26 cellular contexts compared by ENCODE assay signal in genomic region chr10:69007260-69007659, GRCh38. TPM values are rescaled to one million over a fixed set of nuclear protein-coding genes. Genes with fewer than 3 reads are reported as not detected.
A peak's percentile ranks its signal among the peaks of the same experiment; 100 is the strongest.
DNase-seq lines count a peak whose midpoint lies in the region; TF ChIP-seq lines count a peak whose summit lies in the region.
"Had no signal": no experiment of that assay in that cellular context is flagged by ENCODE, and none has a peak within 500 bp of the region (broad histone marks: within the 10 kb centered on the region; RNA-seq: fewer than 3 reads in every experiment).

No MANE protein-coding gene starts in this region.

- H3K4me3 Mint-ChIP-seq in chondrocyte (ENCODE audit: unreplicated experiment) (no peak overlapping the region), CD14-positive monocyte (no peak overlapping the region)
- H3K4me3 Mint-ChIP-seq: CD8-positive, alpha-beta T cell; natural killer cell; T-helper 2 cell treated with Interferon-gamma antibody and Interleukin-4, amounts not matched to agents 5 μg/mL and 100 μg/mL, for 36 hours had no signal

- H3K36me3 Mint-ChIP-seq in chondrocyte (ENCODE audit: low read depth) (peaks cover 8% of the 10 kb centered on the region), CD14-positive monocyte (peaks cover 8 to 19% of the 10 kb centered on the region in 2 donors)
- H3K36me3 Mint-ChIP-seq: natural killer cell had no signal

- no peaks in the 10 kb centered on the region for H3K27me3 Mint-ChIP-seq in chondrocyte (ENCODE audit: low read depth)
- no peaks in the 10 kb centered on the region for H3K27me3 Mint-ChIP-seq in CD14-positive monocyte (ENCODE audit: low read depth in 3 of 3)

- H3K9me3 Mint-ChIP-seq in chondrocyte (ENCODE audit: low read depth) (no peaks in the 10 kb centered on the region), CD14-positive monocyte (no peaks in the 10 kb centered on the region)
- H3K9me3 Mint-ChIP-seq: CD8-positive, alpha-beta T cell; natural killer cell; T-helper 2 cell treated with Interferon-gamma antibody and Interleukin-4, amounts not matched to agents 5 μg/mL and 100 μg/mL, for 36 hours had no signal

- H3K27me3 ChIP-seq in GM06990 (replicated peaks; ENCODE audit: control insufficient read depth, insufficient read depth, low read length) = no peaks in the 10 kb centered on the region
- no peaks in the 10 kb centered on the region for H3K27me3 ChIP-seq in ascending aorta
- H3K27me3 ChIP-seq: esophagus muscularis mucosa had no signal

- TF ChIP-seq CTCF in GM06990 (IDR thresholded peaks at IDR 0.05; ENCODE audit: insufficient read depth, low read length, poor library complexity, severe bottlenecking) (peak; percentile 30), GM13977 (IDR thresholded peaks at IDR 0.05; ENCODE audit: extremely low read depth, insufficient read depth, missing control alignments) (peak; percentile 24), chondrocyte (IDR thresholded peaks at IDR 0.05) (peak; percentile 7), CD14-positive monocyte (IDR thresholded peaks at IDR 0.05) (no peak), ascending aorta (IDR thresholded peaks at IDR 0.05) (no peak)

- intact Hi-C loops in CD14-positive monocyte (cut with micrococcal nuclease) (loop anchor here in 1 of 2 donors (5.0 kb wide), 1 partner anchor 85 kb away; no protein-coding TSS in a partner anchor), ascending aorta (cut with DNase I) (no loop called here)

- H3K4me3 ChIP-seq in GM06990 (replicated peaks; ENCODE audit: low read depth, low read length) = no peak overlapping the region
- no peak overlapping the region for H3K4me3 ChIP-seq in ascending aorta
- H3K4me3 ChIP-seq: esophagus muscularis mucosa had no signal

- H3K9me3 ChIP-seq in ascending aorta = no peaks in the 10 kb centered on the region
- H3K9me3 ChIP-seq: esophagus muscularis mucosa had no signal

- in situ Hi-C loops in GM13977 (cut with MboI; ENCODE audit: low pct_unique_long_range_greater_than_20kb, low sequenced_read_pairs, unreplicated experiment) = loop anchor here (5.0 to 25.0 kb wide), 2 partner anchors 85 to 205 kb away; partner anchors contain the start of gene HKDC1

- H3K36me3 ChIP-seq in GM06990 (ENCODE audit: control insufficient read depth, insufficient read depth, low read length) = no peaks in the 10 kb centered on the region; the same call in 1 of the 2 replicates
- H3K36me3 ChIP-seq in ascending aorta = peaks cover 17 to 53% of the 10 kb centered on the region in 2 donors

- DNase-seq in GM06990 (ENCODE audit: extremely low read depth, insufficient read length) (no peak), GM13977 (ENCODE audit: low spot score) (no peak), NOMO-1 treated with DMSO at 0.1 percent for 48 hours (lab: John Stamatoyannopoulos, UW; ENCODE audit: unreplicated experiment) (peak; percentile 58), chondrocyte (ENCODE audit: low spot score) (no peak), CD14-positive monocyte (ENCODE audit: low spot score) (no peak), ascending aorta (ENCODE audit: low spot score in 2 of 2) (no peak), NCI-H1417 treated with DMSO at 0.1 percent for 48 hours (lab: John Stamatoyannopoulos, UW) (no peak), AG08396 (ENCODE audit: low spot score) (no peak)
- DNase-seq: activated CD4-positive, alpha-beta T cell treated with anti-CD3 and anti-CD28 coated beads, Interleukin-2, amount 50 U/mL, for 1 hour; activated effector memory CD4-positive, alpha-beta T cell treated with Interleukin-2 at 50 U/mL for 16 hours; CD8-positive, alpha-beta T cell; DMS 273 treated with DMSO at 0.1 percent for 48 hours; effector CD8-positive, alpha-beta T cell; KBM-7; left ventricle myocardium superior; MV-4-11; natural killer cell; NCI-H1694 treated with DMSO at 0.1 percent for 48 hours; NCI-H2171 treated with DMSO at 0.1 percent for 48 hours; NCI-H524; retina; small intestine; stimulated activated CD4-positive, alpha-beta T cell treated with anti-CD3 and anti-CD28 coated beads, Interleukin-2, amount 100 ng/mL, for 24 hours; trophoblast cell had no signal

- no peak overlapping the region for H3K27ac ChIP-seq in ascending aorta
- H3K27ac ChIP-seq: esophagus muscularis mucosa had no signal

- peaks cover 0 to 4% of the 10 kb centered on the region in 2 donors for H3K4me1 ChIP-seq in ascending aorta

- H3K4me1 Mint-ChIP-seq in chondrocyte (ENCODE audit: low read depth) (peaks cover 6% of the 10 kb centered on the region), CD14-positive monocyte (peaks cover 19% of the 10 kb centered on the region)

- H3K27ac Mint-ChIP-seq in chondrocyte (ENCODE audit: unreplicated experiment) (no peak overlapping the region), CD14-positive monocyte (peak overlapping the region in 2 of 7 donors; percentile 6 to 17)
- H3K27ac Mint-ChIP-seq: CD8-positive, alpha-beta T cell; natural killer cell; T-helper 2 cell treated with Interferon-gamma antibody and Interleukin-4, amounts not matched to agents 5 μg/mL and 100 μg/mL, for 36 hours had no signal

RNA-seq across cellular contexts. Expression of gene KIFBP, which starts 18.7 kb away (rescaled TPM):
- 40.0 to 43.3 TPM (median 43.2 TPM) in 3 replicates for total RNA-seq in chondrocyte
- polyA plus RNA-seq in CD14-positive monocyte = 1 to 10 TPM in 1 of 2 donors, under 1 TPM in 1; 0.52 to 1.4 TPM
- total RNA-seq in ascending aorta = 25.3 TPM

RNA-seq across cellular contexts. Expression of gene DDX21, which starts 51.3 kb away (rescaled TPM):
- total RNA-seq in chondrocyte (52.9 to 58.5 TPM (median 55.8 TPM) in 3 replicates), ascending aorta (26.5 TPM)
- 10 to 100 TPM in 1 of 2 donors, 1 to 10 TPM in 1; 9.8 to 13.6 TPM for polyA plus RNA-seq in CD14-positive monocyte

Comparison
In these comparisons a context has a peak if more than half of its experiments do, and no peak if none do; other contexts are left out.
1. CTCF ChIP-seq: peak in GM06990 (single experiment), GM13977 (single experiment) and chondrocyte (single experiment); none in CD14-positive monocyte (single experiment) and ascending aorta (0 of 3).